In the genomic region with DNA sequence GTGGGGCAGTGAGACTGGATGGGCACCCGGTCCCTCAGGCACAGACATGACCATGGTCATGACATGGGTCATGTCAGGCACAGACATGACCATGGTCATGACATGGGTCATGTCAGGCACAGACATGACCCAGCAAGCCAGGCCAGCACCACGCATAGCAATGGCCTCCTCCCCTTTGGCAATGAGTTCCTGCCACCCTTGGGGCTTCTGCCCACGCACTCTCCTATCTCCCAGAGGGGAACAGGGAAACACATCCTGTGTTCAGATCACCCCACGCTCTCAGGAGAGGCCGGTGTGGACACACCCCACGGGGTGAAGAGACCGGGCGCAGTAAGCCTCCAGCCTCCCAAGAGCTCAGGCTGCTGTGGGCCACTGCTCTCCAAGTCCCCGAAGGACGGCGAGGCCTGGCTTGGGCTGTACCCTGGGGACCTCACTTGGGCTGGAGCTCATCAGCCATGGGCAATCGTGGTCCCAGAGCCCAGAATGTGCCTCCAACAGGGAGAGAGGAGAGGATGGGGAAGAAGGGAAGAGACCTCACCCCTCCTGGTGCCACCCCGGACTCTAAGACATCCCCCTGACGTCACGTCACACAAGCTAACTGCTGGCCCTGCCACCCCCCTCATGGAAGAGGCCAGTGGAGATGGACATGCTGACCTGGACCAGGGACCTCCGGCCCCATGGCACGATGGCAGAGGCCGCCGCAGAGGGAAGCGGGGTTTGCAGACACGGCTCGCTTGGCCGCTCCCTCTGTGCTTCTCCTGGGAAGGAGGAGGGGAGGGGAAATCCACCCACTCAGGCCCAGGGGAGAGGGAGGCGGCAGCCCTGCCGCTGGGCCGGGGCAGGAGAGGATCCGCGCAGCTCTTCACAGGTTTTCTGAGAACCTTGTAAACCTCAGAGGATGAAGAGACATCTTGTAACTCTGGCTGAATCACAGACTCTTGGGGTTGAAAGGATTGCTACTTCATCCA, we compare ENCODE assay signal across 8 cellular contexts.
DNase-seq lines count a peak whose midpoint lies in the region; ATAC-seq, FAIRE-seq and TF ChIP-seq lines count a peak whose summit lies in the region.

No MANE protein-coding gene starts in this region.

- H3K36me3 Mint-ChIP-seq in dendritic cell treated with granulocyte-macrophage colony-stimulating factor and Interleukin-4, amounts not matched to agents 40 ng/mL and 50 ng/mL, for 4 days (ENCODE audit: low read depth), result peaks cover 45% of the 10 kb centered on the region

- H4K20me1 ChIP-seq in PC-9 (ENCODE audit: insufficient read depth), result peaks cover 9% of the 10 kb centered on the region; the same call in 1 of the 2 replicates

- ATAC-seq in GM18511 (IDR thresholded peaks at IDR 0.05; ENCODE audit: unreplicated experiment), result peak; percentile 36
- ATAC-seq in HG02610 (IDR thresholded peaks at IDR 0.05; ENCODE audit: unreplicated experiment), result peak; percentile 20

- TF ChIP-seq CTCF in RWPE1 (conservative IDR thresholded peaks at IDR 0.05; ENCODE audit: low read depth) (no peak), tibial nerve (IDR thresholded peaks at IDR 0.05) (no peak), PC-9 (conservative IDR thresholded peaks at IDR 0.05) (no peak)

- H3K9me2 ChIP-seq in PC-9 (ENCODE audit: insufficient read depth), result no peaks in the 10 kb centered on the region

- WGBS in tibial nerve, 2 donors, result 62 to 71% methylated on average over 18 to 24 of the region's 28 CpGs

- no peaks in the 10 kb centered on the region for H3K79me2 ChIP-seq in PC-9 (ENCODE audit: low read depth)

- no peaks in the 10 kb centered on the region for H3K9me3 Mint-ChIP-seq in dendritic cell treated with granulocyte-macrophage colony-stimulating factor and Interleukin-4, amounts not matched to agents 40 ng/mL and 50 ng/mL, for 4 days

- H3K4me1 ChIP-seq in tibial nerve (peaks cover 0 to 19% (median 11%) of the 10 kb centered on the region in 4 donors), PC-9 (replicated peaks; ENCODE audit: insufficient read depth) (no peaks in the 10 kb centered on the region)

- intact Hi-C loops in dendritic cell treated with granulocyte-macrophage colony-stimulating factor and Interleukin-4, amounts not matched to agents 40 ng/mL and 50 ng/mL, for 4 days (cut with micrococcal nuclease), result loop anchor here (1.0 kb wide), 2 partner anchors 19 to 85 kb away; no protein-coding TSS in a partner anchor
- intact Hi-C loops in PC-9 (cut with micrococcal nuclease; ENCODE audit: unreplicated experiment), result no loop called here

- POLR2A ChIA-PET in RWPE1 (lab: Yijun Ruan, JAX; ENCODE audit: low non-redundant PET) (interaction anchor here (0.7 kb wide), 1 partner anchor 232 kb away, joined by 3 read pairs; no protein-coding TSS in a partner anchor), PC-9 (lab: Charles Lee; ENCODE audit: unreplicated experiment) (no interaction called here)

- in situ Hi-C loops in KBM-7 (cut with MboI; ENCODE audit: low pct_unique_long_range_greater_than_20kb, low sequenced_read_pairs), result no loop called here

- FAIRE-seq in RCC 7860 (lab: Jason Lieb, UNC), result no peak

- no TSS peak for BruUV-seq in PC-9 (replicated peaks; lab: Mats Ljungman, UMichigan)

- DNase-seq in RWPE1 (ENCODE audit: low spot score) (no peak), tibial nerve (ENCODE audit: low spot score in 2 of 2) (no peak), RCC 7860 (ENCODE audit: low spot score) (no peak), KBM-7 (no peak), PC-9 (no peak)

- H3K4me3 ChIP-seq in tibial nerve, result peak overlapping the region in 2 of 4 donors; percentile 24 to 31
- H3K4me3 ChIP-seq in PC-9, result no peak overlapping the region

- H3K27me3 ChIP-seq in tibial nerve (no peaks in the 10 kb centered on the region), PC-9 (ENCODE audit: insufficient read depth, low read depth) (no peaks in the 10 kb centered on the region)

- H3F3A ChIP-seq in PC-9 (ENCODE audit: insufficient read depth, low read depth), result no peaks in the 10 kb centered on the region

- no peak for TF ChIP-seq POLR2A in tibial nerve (IDR thresholded peaks at IDR 0.05)

- H3K27me3 Mint-ChIP-seq in dendritic cell treated with granulocyte-macrophage colony-stimulating factor and Interleukin-4, amounts not matched to agents 40 ng/mL and 50 ng/mL, for 4 days, result no peaks in the 10 kb centered on the region

- peak overlapping the region; percentile 98 for H3K27ac Mint-ChIP-seq in dendritic cell treated with granulocyte-macrophage colony-stimulating factor and Interleukin-4, amounts not matched to agents 40 ng/mL and 50 ng/mL, for 4 days

- H3K27ac ChIP-seq in RWPE1 (peak overlapping the region; percentile 57), tibial nerve (peak overlapping the region in 3 of 4 donors; percentile 68 to 76 (median 75)), PC-9 (no peak overlapping the region)

- H3K4me2 ChIP-seq in PC-9, result no peak overlapping the region

- no peak for TF ChIP-seq EP300 in tibial nerve (IDR thresholded peaks at IDR 0.05)

- no peak overlapping the region for H2AFZ ChIP-seq in PC-9

- H3K4me3 Mint-ChIP-seq in dendritic cell treated with granulocyte-macrophage colony-stimulating factor and Interleukin-4, amounts not matched to agents 40 ng/mL and 50 ng/mL, for 4 days, result peak overlapping the region; percentile 84

- no peaks in the 10 kb centered on the region for H3K9me3 ChIP-seq in tibial nerve
- H3K9me3 ChIP-seq in PC-9 (ENCODE audit: insufficient read depth, low read depth), result no peaks in the 10 kb centered on the region

- CTCF ChIA-PET in RWPE1 (lab: Yijun Ruan, JAX), result no interaction called here
- CTCF ChIA-PET in PC-9 (lab: Charles Lee), result no interaction called here

- peaks cover 72% of the 10 kb centered on the region for H3K4me1 Mint-ChIP-seq in dendritic cell treated with granulocyte-macrophage colony-stimulating factor and Interleukin-4, amounts not matched to agents 40 ng/mL and 50 ng/mL, for 4 days (ENCODE audit: low read depth)

- peaks cover 0 to 20% (median 0%) of the 10 kb centered on the region in 3 donors for H3K36me3 ChIP-seq in tibial nerve
- H3K36me3 ChIP-seq in PC-9 (ENCODE audit: low read depth), result no peaks in the 10 kb centered on the region
